ENCODE assay signal across 8 cellular contexts in the genomic region with DNA sequence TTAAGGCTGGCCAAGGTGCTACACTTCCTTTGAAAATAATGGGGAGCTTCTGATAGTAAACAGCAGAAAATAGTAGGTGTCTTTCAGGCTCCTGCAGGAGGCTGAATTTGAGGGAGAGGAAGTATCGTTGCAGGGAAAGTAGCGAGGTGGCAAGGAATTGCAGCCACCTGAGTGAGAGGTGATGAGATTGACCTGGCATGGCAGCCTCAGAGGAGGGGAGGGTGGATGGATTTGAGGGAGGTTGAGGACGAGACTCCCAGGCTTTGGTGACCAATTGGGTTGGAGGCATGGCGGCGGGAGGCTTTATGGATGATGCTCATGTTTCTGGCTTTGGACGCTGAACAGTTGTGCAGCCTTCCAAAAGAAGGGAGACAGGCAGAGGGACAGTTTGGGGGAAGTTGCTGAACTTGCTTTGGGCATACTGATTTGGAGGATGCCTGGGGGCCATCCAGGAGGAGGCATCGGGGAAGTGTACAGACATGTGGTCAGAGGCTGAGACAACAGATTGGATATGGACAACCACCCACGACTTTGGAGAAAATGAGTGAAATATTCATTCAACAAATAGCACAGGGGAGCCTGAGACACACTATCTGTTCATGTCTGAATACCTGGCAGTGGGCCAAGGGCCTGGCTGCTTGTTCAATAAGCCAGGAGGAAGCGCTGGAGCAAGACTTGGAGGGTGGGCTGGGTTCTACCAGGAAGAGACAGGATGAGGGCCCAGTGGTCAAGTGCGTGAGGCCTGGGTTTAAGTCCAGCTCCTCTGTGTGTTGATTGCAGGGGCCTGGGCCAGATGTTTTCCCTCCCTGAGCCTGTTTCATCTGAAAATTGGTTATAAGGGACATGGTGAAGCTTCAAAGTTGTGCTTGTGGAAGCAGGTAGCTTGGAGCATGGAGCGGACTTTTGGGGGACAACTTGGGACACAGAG.
DNase-seq lines count a peak whose midpoint lies in the region; ATAC-seq and TF ChIP-seq lines count a peak whose summit lies in the region.

No MANE protein-coding gene starts in this region.

- ATAC-seq in GM19397 (IDR thresholded peaks at IDR 0.05; ENCODE audit: unreplicated experiment): no peak
- ATAC-seq in GM21360 (IDR thresholded peaks at IDR 0.05; ENCODE audit: unreplicated experiment): no peak

- CTCF ChIA-PET in PC-9 (lab: Charles Lee): no interaction called here

- BruUV-seq in PC-9 (replicated peaks; lab: Mats Ljungman, UMichigan): no TSS peak

- H3F3A ChIP-seq in PC-9 (ENCODE audit: insufficient read depth, low read depth): peaks cover 53% of the 10 kb centered on the region

- H3K36me3 ChIP-seq in PC-9 (ENCODE audit: low read depth): no peaks in the 10 kb centered on the region

- no peaks in the 10 kb centered on the region for H3K9me2 ChIP-seq in PC-9 (ENCODE audit: insufficient read depth)

- H2AFZ ChIP-seq in PC-9: no peak overlapping the region

- H3K9me3 ChIP-seq in PC-9 (ENCODE audit: insufficient read depth, low read depth): no peaks in the 10 kb centered on the region

- H3K4me1 ChIP-seq in PC-9 (replicated peaks; ENCODE audit: insufficient read depth): peaks cover 64% of the 10 kb centered on the region

- H3K4me2 ChIP-seq in PC-9: peak overlapping the region; percentile 14; the same call in 1 of the 2 replicates

- intact Hi-C loops in PC-9 (cut with micrococcal nuclease; ENCODE audit: unreplicated experiment) (no loop called here), posterior cingulate gyrus (cut with DNase I) (no loop called here)

- H3K27ac ChIP-seq in PC-9: 0 out of 2 replicates have a peak overlapping the region, but pooled peaks have one; percentile 11

- DNase-seq in EL (peak; percentile 65), PC-9 (no peak), fibroblast of peridontal ligament (ENCODE audit: extremely low read depth) (peak; percentile 81), posterior cingulate gyrus (peak in 8 of 10 donors; percentile 42 to 87 (median 62))
- DNase-seq in NK-92 treated with Interleukin-12 subunit alpha and Interleukin-12 subunit beta, amount 100 ng/mL, for 24 hours (lab: John Stamatoyannopoulos, UW): no peak
- DNase-seq in effector CD8-positive, alpha-beta T cell (lab: John Stamatoyannopoulos, UW): no peak

- no peaks in the 10 kb centered on the region for H3K79me2 ChIP-seq in PC-9 (ENCODE audit: low read depth)

- POLR2A ChIA-PET in PC-9 (lab: Charles Lee; ENCODE audit: unreplicated experiment): no interaction called here

- TF ChIP-seq CTCF in PC-9 (conservative IDR thresholded peaks at IDR 0.05): no peak

- H3K4me3 ChIP-seq in PC-9: no peak overlapping the region

- H3K27me3 ChIP-seq in PC-9 (ENCODE audit: insufficient read depth, low read depth): no peaks in the 10 kb centered on the region

- no peaks in the 10 kb centered on the region for H4K20me1 ChIP-seq in PC-9 (ENCODE audit: insufficient read depth)

Comparison
In these comparisons a context has a peak if more than half of its experiments do, and no peak if none do; other contexts are left out.
1. DNase-seq: peak in EL (single experiment), fibroblast of peridontal ligament (single experiment) and posterior cingulate gyrus (8 of 10); none in PC-9 (0 of 2), NK-92 treated with Interleukin-12 subunit alpha and Interleukin-12 subunit beta, amount 100 ng/mL, for 24 hours (single experiment) and effector CD8-positive, alpha-beta T cell (single experiment).